ENCODE assay signal across 1 cellular context in genomic region chr11:72824811-72825505, GRCh38.
A peak's percentile ranks its signal among the peaks of the same experiment; 100 is the strongest.
TF ChIP-seq lines count a peak whose summit lies in the region.

No MANE protein-coding gene starts in this region.

TF ChIP-seq in HepG2, 621 proteins besides CTCF, POLR2A, EP300 and RAD21:
- TF ChIP-seq, protein P1, sequence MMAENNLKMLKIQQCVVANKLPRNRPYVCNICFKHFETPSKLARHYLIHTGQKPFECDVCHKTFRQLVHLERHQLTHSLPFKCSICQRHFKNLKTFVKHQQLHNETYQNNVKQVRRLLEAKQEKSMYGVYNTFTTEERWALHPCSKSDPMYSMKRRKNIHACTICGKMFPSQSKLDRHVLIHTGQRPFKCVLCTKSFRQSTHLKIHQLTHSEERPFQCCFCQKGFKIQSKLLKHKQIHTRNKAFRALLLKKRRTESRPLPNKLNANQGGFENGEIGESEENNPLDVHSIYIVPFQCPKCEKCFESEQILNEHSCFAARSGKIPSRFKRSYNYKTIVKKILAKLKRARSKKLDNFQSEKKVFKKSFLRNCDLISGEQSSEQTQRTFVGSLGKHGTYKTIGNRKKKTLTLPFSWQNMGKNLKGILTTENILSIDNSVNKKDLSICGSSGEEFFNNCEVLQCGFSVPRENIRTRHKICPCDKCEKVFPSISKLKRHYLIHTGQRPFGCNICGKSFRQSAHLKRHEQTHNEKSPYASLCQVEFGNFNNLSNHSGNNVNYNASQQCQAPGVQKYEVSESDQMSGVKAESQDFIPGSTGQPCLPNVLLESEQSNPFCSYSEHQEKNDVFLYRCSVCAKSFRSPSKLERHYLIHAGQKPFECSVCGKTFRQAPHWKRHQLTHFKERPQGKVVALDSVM (CRISPR knock-in tag; IDR thresholded peaks at IDR 0.05) = peak; percentile 64; the same call in 1 of the 2 replicates
- TF ChIP-seq AGO2 (optimal IDR thresholded peaks at IDR 0.05; ENCODE audit: low read depth, low read length) (peak; percentile 69), ZNF274 (CRISPR knock-in tag; IDR thresholded peaks at IDR 0.05) (no peak), RBM22 (optimal IDR thresholded peaks at IDR 0.05; ENCODE audit: low read length) (peak; percentile 50), POLR2AphosphoS5 (IDR thresholded peaks at IDR 0.05; ENCODE audit: low read depth, low read length) (peak; percentile 34; the same call in 1 of the 2 replicates), POLR2G (IDR thresholded peaks at IDR 0.05; ENCODE audit: low read depth, low read length) (peak; percentile 29; the same call in 1 of the 2 replicates), ZNF513 (CRISPR knock-in tag; conservative IDR thresholded peaks at IDR 0.05) (no peak)
